ENCODE assay signal across 8 cellular contexts in the genomic region with DNA sequence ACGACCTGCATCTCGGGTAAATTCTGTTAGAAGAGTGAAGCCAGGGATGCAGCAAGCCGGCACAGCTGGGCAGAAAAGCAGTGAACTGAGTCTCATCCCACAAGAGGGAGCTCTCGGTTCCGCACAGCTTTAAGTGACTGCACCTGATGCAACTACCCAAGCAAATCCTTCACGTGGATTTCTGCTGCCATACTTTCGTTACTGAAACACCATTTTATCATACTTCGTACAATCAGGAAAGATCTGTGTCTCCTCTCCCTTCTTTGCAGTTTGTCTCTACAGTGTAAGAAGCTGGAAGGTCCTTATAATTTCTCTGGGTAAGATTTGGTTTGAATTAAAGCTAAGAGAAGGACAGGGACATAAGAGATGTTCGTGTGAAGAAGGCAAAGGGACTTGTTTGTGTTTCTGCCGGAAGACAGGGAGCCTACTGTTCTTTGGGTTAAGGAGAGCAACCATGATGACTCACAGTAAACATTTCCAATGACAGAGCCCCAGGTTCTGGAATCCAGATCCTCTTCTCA.
DNase-seq lines count a peak whose midpoint lies in the region; ATAC-seq and TF ChIP-seq lines count a peak whose summit lies in the region.

No MANE protein-coding gene starts in this region.

- no TSS peak for BruUV-seq in PC-3 (replicated peaks; lab: Mats Ljungman, UMichigan)

- POLR2A ChIA-PET in HEK293 (lab: Yijun Ruan, JAX) (no interaction called here), PC-3 (lab: Charles Lee; ENCODE audit: unreplicated experiment) (no interaction called here)
- POLR2A ChIA-PET in CD4-positive, alpha-beta memory T cell (lab: Charles Lee; ENCODE audit: partially characterized antibody), result no interaction called here

- H3K79me2 ChIP-seq in PC-3 (ENCODE audit: low read length), result no peaks in the 10 kb centered on the region

- H3K27me3 ChIP-seq in PC-3 (ENCODE audit: low read length), result no peaks in the 10 kb centered on the region
- H3K27me3 ChIP-seq in CD4-positive, alpha-beta memory T cell (ENCODE audit: insufficient read depth, low read length), result no peaks in the 10 kb centered on the region

- H3K9me3 ChIP-seq in HEK293 (ENCODE audit: control insufficient read depth, insufficient read depth, low read depth, low read length), result no peaks in the 10 kb centered on the region
- no peaks in the 10 kb centered on the region for H3K9me3 ChIP-seq in PC-3 (ENCODE audit: low read length)
- no peaks in the 10 kb centered on the region for H3K9me3 ChIP-seq in CD4-positive, alpha-beta memory T cell (ENCODE audit: control insufficient read depth in 1 of 2, low read length in 2 of 2)

- H3F3A ChIP-seq in PC-3 (ENCODE audit: low read length, unreplicated experiment), result no peaks in the 10 kb centered on the region

- H4K20me1 ChIP-seq in PC-3 (ENCODE audit: low read length), result no peaks in the 10 kb centered on the region

- intact Hi-C loops in PC-3 (cut with micrococcal nuclease), result no loop called here
- intact Hi-C loops in CD4-positive, alpha-beta memory T cell (cut with micrococcal nuclease), result no loop called here

- H3K4me3 ChIP-seq in HEK293 (ENCODE audit: low read depth, low read length) (no peak overlapping the region), PC-3 (ENCODE audit: low read length) (no peak overlapping the region), foreskin fibroblast (ENCODE audit: low read depth in 1 of 2, low read length in 2 of 2) (no peak overlapping the region)
- H3K4me3 ChIP-seq in CD4-positive, alpha-beta memory T cell (ENCODE audit: low read length in 2 of 2), result no peak overlapping the region

- TF ChIP-seq CTCF in HEK293 (tag by site-specific recombination; IDR thresholded peaks at IDR 0.05) (no peak), PC-3 (conservative IDR thresholded peaks at IDR 0.05; ENCODE audit: low read depth, low read length) (peak; percentile 29; the same call in 1 of the 2 replicates), foreskin fibroblast (IDR thresholded peaks at IDR 0.05; ENCODE audit: low read depth, low read length) (peak; percentile 34)

- H3K9me3 Mint-ChIP-seq in activated T-cell treated with anti-CD3 and anti-CD28 coated beads, Interleukin-2, amount 50 U/mL, for 72 hours, result no peaks in the 10 kb centered on the region
- no peaks in the 10 kb centered on the region for H3K9me3 Mint-ChIP-seq in activated T-cell treated with anti-CD3 and anti-CD28 coated beads, Interleukin-2, amount 50 U/mL, for 4 hours
- peaks cover 0 to 4% (median 0%) of the 10 kb centered on the region in 8 donors for H3K9me3 Mint-ChIP-seq in CD4-positive, alpha-beta memory T cell

- no peaks in the 10 kb centered on the region for H3K9me2 ChIP-seq in PC-3 (replicated peaks; ENCODE audit: low read length)

- no peak overlapping the region for H3K27ac ChIP-seq in HEK293 (ENCODE audit: extremely low read depth, low read depth, low read length)
- H3K27ac ChIP-seq in PC-3 (ENCODE audit: low read length), result no peak overlapping the region
- no peak overlapping the region for H3K27ac ChIP-seq in CD4-positive, alpha-beta memory T cell (ENCODE audit: low read depth, low read length)

- H3K27me3 Mint-ChIP-seq in activated T-cell treated with anti-CD3 and anti-CD28 coated beads, Interleukin-2, amount 50 U/mL, for 72 hours (ENCODE audit: low read depth), result peaks cover 7% of the 10 kb centered on the region
- H3K27me3 Mint-ChIP-seq in activated T-cell treated with anti-CD3 and anti-CD28 coated beads, Interleukin-2, amount 50 U/mL, for 4 hours (ENCODE audit: low read depth), result peaks cover 10% of the 10 kb centered on the region
- peaks cover 1 to 5% of the 10 kb centered on the region in 2 donors for H3K27me3 Mint-ChIP-seq in CD4-positive, alpha-beta memory T cell

- H3K4me3 Mint-ChIP-seq in activated T-cell treated with anti-CD3 and anti-CD28 coated beads, Interleukin-2, amount 50 U/mL, for 72 hours, result no peak overlapping the region
- H3K4me3 Mint-ChIP-seq in activated T-cell treated with anti-CD3 and anti-CD28 coated beads, Interleukin-2, amount 50 U/mL, for 4 hours, result no peak overlapping the region
- H3K4me3 Mint-ChIP-seq in CD4-positive, alpha-beta memory T cell, result no peak overlapping the region

- no peak overlapping the region for H2AFZ ChIP-seq in PC-3 (ENCODE audit: low read length)

- no peaks in the 10 kb centered on the region for H3K4me1 Mint-ChIP-seq in activated T-cell treated with anti-CD3 and anti-CD28 coated beads, Interleukin-2, amount 50 U/mL, for 72 hours (ENCODE audit: low read depth)
- no peaks in the 10 kb centered on the region for H3K4me1 Mint-ChIP-seq in activated T-cell treated with anti-CD3 and anti-CD28 coated beads, Interleukin-2, amount 50 U/mL, for 4 hours (ENCODE audit: low read depth)
- peaks cover 0 to 2% (median 0%) of the 10 kb centered on the region in 4 donors for H3K4me1 Mint-ChIP-seq in CD4-positive, alpha-beta memory T cell

- H3K27ac Mint-ChIP-seq in activated T-cell treated with anti-CD3 and anti-CD28 coated beads, Interleukin-2, amount 50 U/mL, for 72 hours, result no peak overlapping the region
- H3K27ac Mint-ChIP-seq in CD4-positive, alpha-beta memory T cell, result no peak overlapping the region

- CTCF ChIA-PET in HEK293 (lab: Yijun Ruan, JAX), result interaction anchor here (0.6 to 4.2 kb wide), 10 partner anchors 9 to 1880 kb away, joined by 3 to 38 read pairs (median 4); no protein-coding TSS in a partner anchor
- CTCF ChIA-PET in PC-3 (lab: Charles Lee), result no interaction called here
- CTCF ChIA-PET in CD4-positive, alpha-beta memory T cell (lab: Charles Lee; ENCODE audit: partially characterized antibody), result no interaction called here

- no peak overlapping the region for H3K9ac ChIP-seq in PC-3 (ENCODE audit: low read length)

- peak; percentile 22 to 23 for DNase-seq in activated T-cell treated with anti-CD3 and anti-CD28 coated beads, Interleukin-2, amount 50 U/mL, for 72 hours
- no peak for DNase-seq in activated T-cell treated with anti-CD3 and anti-CD28 coated beads, Interleukin-2, amount 50 U/mL, for 4 hours
- DNase-seq in PC-3 (peak; percentile 21), foreskin fibroblast (peak in 1 of 2 donors; percentile 56), renal cortical epithelial cell (ENCODE audit: low read depth) (peak; percentile 35)
- no peak for DNase-seq in CD4-positive, alpha-beta memory T cell

- peak in 1 of 2 donors; percentile 39 for ATAC-seq in activated T-cell treated with anti-CD3 and anti-CD28 coated beads, Interleukin-2, amount 50 U/mL, for 72 hours (replicated peaks in 1 of 2)
- ATAC-seq in activated T-cell treated with anti-CD3 and anti-CD28 coated beads, Interleukin-2, amount 50 U/mL, for 4 hours, result no peak
- no peak for ATAC-seq in PC-3
- ATAC-seq in HG03175 (IDR thresholded peaks at IDR 0.05; ENCODE audit: unreplicated experiment), result no peak

- H3K36me3 ChIP-seq in HEK293 (ENCODE audit: control insufficient read depth in 2 of 2, insufficient read depth in 1 of 2, low read length in 2 of 2) (no peaks in the 10 kb centered on the region), PC-3 (ENCODE audit: low read depth, low read length) (no peaks in the 10 kb centered on the region)
- no peaks in the 10 kb centered on the region for H3K36me3 ChIP-seq in CD4-positive, alpha-beta memory T cell (ENCODE audit: insufficient read depth, low read length)

- H3K36me3 Mint-ChIP-seq in activated T-cell treated with anti-CD3 and anti-CD28 coated beads, Interleukin-2, amount 50 U/mL, for 72 hours (ENCODE audit: insufficient read depth in 2 of 2), result no peaks in the 10 kb centered on the region
- no peaks in the 10 kb centered on the region for H3K36me3 Mint-ChIP-seq in activated T-cell treated with anti-CD3 and anti-CD28 coated beads, Interleukin-2, amount 50 U/mL, for 4 hours (ENCODE audit: insufficient read depth)
- H3K36me3 Mint-ChIP-seq in CD4-positive, alpha-beta memory T cell, result no peaks in the 10 kb centered on the region

- no peak overlapping the region; the same call in 1 of the 2 replicates for H3K4me2 ChIP-seq in PC-3 (ENCODE audit: low read length)

- H3K4me1 ChIP-seq in HEK293 (ENCODE audit: control insufficient read depth, insufficient read depth, low read length) (no peaks in the 10 kb centered on the region), PC-3 (ENCODE audit: insufficient read depth, low read length) (no peaks in the 10 kb centered on the region)
- no peaks in the 10 kb centered on the region for H3K4me1 ChIP-seq in CD4-positive, alpha-beta memory T cell (ENCODE audit: insufficient read depth, low read length)

TF ChIP-seq in HEK293, 187 proteins besides CTCF, POLR2A, EP300 and RAD21 (continues in another document):
- TF ChIP-seq ZNF654 (tag by site-specific recombination; IDR thresholded peaks at IDR 0.05; ENCODE audit: low read depth) (peak; percentile 46), ZNF280D (tag by site-specific recombination; IDR thresholded peaks at IDR 0.05) (no peak), SCRT2 (tag by site-specific recombination; IDR thresholded peaks at IDR 0.05) (peak; percentile 34; the same call in 1 of the 2 replicates), ZNF248 (tag by site-specific recombination; IDR thresholded peaks at IDR 0.05) (no peak)

Comparison
In these comparisons a context has a peak if more than half of its experiments do, and no peak if none do; other contexts are left out.
1. DNase-seq: peak in activated T-cell treated with anti-CD3 and anti-CD28 coated beads, Interleukin-2, amount 50 U/mL, for 72 hours (2 of 2), PC-3 (single experiment) and renal cortical epithelial cell (single experiment); none in activated T-cell treated with anti-CD3 and anti-CD28 coated beads, Interleukin-2, amount 50 U/mL, for 4 hours (single experiment) and CD4-positive, alpha-beta memory T cell (0 of 5).